Comparison of ENCODE assay signal across 2 cellular contexts in genomic region chr9:88396836-88397577, GRCh38.
TF ChIP-seq lines count a peak whose summit lies in the region.

No MANE protein-coding gene starts in this region.

TF ChIP-seq in GM23338, 12 proteins besides CTCF, POLR2A, EP300 and RAD21 (continued from another document):
- TF ChIP-seq ETS1 (IDR thresholded peaks at IDR 0.05) (no peak), JUNB (IDR thresholded peaks at IDR 0.05; ENCODE audit: unreplicated experiment) (no peak), CREB1 (CRISPR knock-in tag; IDR thresholded peaks at IDR 0.05; ENCODE audit: low read depth) (no peak), NANOG (IDR thresholded peaks at IDR 0.05; ENCODE audit: borderline replicate concordance) (no peak), ZNF462 (CRISPR knock-in tag; IDR thresholded peaks at IDR 0.05) (no peak)

TF ChIP-seq in WTC11, 78 proteins besides CTCF, POLR2A, EP300 and RAD21 (continued from another document):
- TF ChIP-seq USF2 (CRISPR knock-in tag; IDR thresholded peaks at IDR 0.05): no peak
